In genomic region chr9:83012578-83013260, GRCh38 we compare ENCODE assay signal across 23 cellular contexts. TPM values are rescaled to one million over a fixed set of nuclear protein-coding genes. Genes with fewer than 3 reads are reported as not detected.
A peak's percentile ranks its signal among the peaks of the same experiment; 100 is the strongest.
DNase-seq lines count a peak whose midpoint lies in the region; ATAC-seq and TF ChIP-seq lines count a peak whose summit lies in the region.
"Had no signal": no experiment of that assay in that cellular context is flagged by ENCODE, and none has a peak within 500 bp of the region (broad histone marks: within the 10 kb centered on the region; RNA-seq: fewer than 3 reads in every experiment).

No MANE protein-coding gene starts in this region.

- H3K36me3 ChIP-seq in smooth muscle cell (ENCODE audit: low read depth) (no peaks in the 10 kb centered on the region), spleen (no peaks in the 10 kb centered on the region)
- H3K36me3 ChIP-seq: esophagus squamous epithelium, tibial artery had no signal

- TF ChIP-seq POLR2A in spleen (IDR thresholded peaks at IDR 0.05) = no peak

- peaks cover 7% of the 10 kb centered on the region for H3K4me1 ChIP-seq in smooth muscle cell (ENCODE audit: low read depth)
- H3K4me1 ChIP-seq in spleen = peaks cover 0 to 11% (median 0%) of the 10 kb centered on the region in 6 donors
- H3K4me1 ChIP-seq: psoas muscle had no signal

- CTCF ChIA-PET in activated CD8-positive, alpha-beta T cell treated with anti-CD3 and anti-CD28 coated beads, Interleukin-2, amount 10 ng/mL, durations not matched to agents 7 days and 5 days (lab: Charles Lee) = no interaction called here
- CTCF ChIA-PET in activated CD8-positive, alpha-beta T cell treated with anti-CD3 and anti-CD28 coated beads for 36 hours (lab: Charles Lee) = no interaction called here

- H3K4me3 Mint-ChIP-seq in activated CD8-positive, alpha-beta T cell treated with anti-CD3 and anti-CD28 coated beads, Interleukin-2, amount 10 ng/mL, durations not matched to agents 7 days and 5 days = peak overlapping the region; percentile 19
- no peak overlapping the region for H3K4me3 Mint-ChIP-seq in activated CD8-positive, alpha-beta T cell treated with anti-CD3 and anti-CD28 coated beads for 36 hours
- no peak overlapping the region for H3K4me3 Mint-ChIP-seq in activated T-helper 17 cell treated with anti-CD3 and anti-CD28 coated beads, Interleukin-2, amount 50 U/mL, for 72 hours
- H3K4me3 Mint-ChIP-seq: activated B cell treated with CpG ODN at 0.5 μM for 24 hours; activated naive CD4-positive, alpha-beta T cell treated with anti-CD3 and anti-CD28 coated beads, Interleukin-2, amount 10 ng/mL, durations not matched to agents 7 days and 5 days; stimulated activated naive CD8-positive, alpha-beta T cell treated with anti-CD3 and anti-CD28 coated beads, Interleukin-15, amount 100 ng/mL, for 72 hours had no signal

- WGBS in smooth muscle cell (ENCODE audit: low lambda C conversion rate) = 54% methylated on average over 2 of the region's 2 CpGs
- 51 to 73% (median 60%) methylated on average over 2 of the region's 2 CpGs for WGBS in spleen, 5 donors

- peaks cover 17% of the 10 kb centered on the region for H3F3A ChIP-seq in smooth muscle cell (ENCODE audit: low read depth)

- H3K27ac ChIP-seq in smooth muscle cell (ENCODE audit: low read depth) (peak overlapping the region; percentile 98), spleen (no peak overlapping the region)
- H3K27ac ChIP-seq: esophagus squamous epithelium, KMS-11, psoas muscle, tibial artery had no signal

- no peaks in the 10 kb centered on the region for H4K20me1 ChIP-seq in smooth muscle cell (ENCODE audit: low read depth)

- no peak overlapping the region for H3K27ac Mint-ChIP-seq in activated CD8-positive, alpha-beta T cell treated with anti-CD3 and anti-CD28 coated beads, Interleukin-2, amount 10 ng/mL, durations not matched to agents 7 days and 5 days
- H3K27ac Mint-ChIP-seq in activated CD8-positive, alpha-beta T cell treated with anti-CD3 and anti-CD28 coated beads for 36 hours = no peak overlapping the region
- no peak overlapping the region for H3K27ac Mint-ChIP-seq in activated T-helper 17 cell treated with anti-CD3 and anti-CD28 coated beads, Interleukin-2, amount 50 U/mL, for 72 hours
- H3K27ac Mint-ChIP-seq: activated B cell treated with CpG ODN at 0.5 μM for 24 hours; activated naive CD4-positive, alpha-beta T cell treated with anti-CD3 and anti-CD28 coated beads, Interleukin-2, amount 10 ng/mL, durations not matched to agents 7 days and 5 days; stimulated activated naive CD8-positive, alpha-beta T cell treated with anti-CD3 and anti-CD28 coated beads, Interleukin-15, amount 100 ng/mL, for 72 hours had no signal

- H3K4me1 Mint-ChIP-seq in activated CD8-positive, alpha-beta T cell treated with anti-CD3 and anti-CD28 coated beads, Interleukin-2, amount 10 ng/mL, durations not matched to agents 7 days and 5 days (ENCODE audit: low read depth) = peaks cover 46% of the 10 kb centered on the region
- H3K4me1 Mint-ChIP-seq in activated CD8-positive, alpha-beta T cell treated with anti-CD3 and anti-CD28 coated beads for 36 hours (ENCODE audit: low read depth) = peaks cover 6% of the 10 kb centered on the region
- no peaks in the 10 kb centered on the region for H3K4me1 Mint-ChIP-seq in activated T-helper 17 cell treated with anti-CD3 and anti-CD28 coated beads, Interleukin-2, amount 50 U/mL, for 72 hours

- H3K79me2 ChIP-seq in smooth muscle cell (ENCODE audit: low read depth) = no peaks in the 10 kb centered on the region

- no peaks in the 10 kb centered on the region for H3K9me3 Mint-ChIP-seq in activated CD8-positive, alpha-beta T cell treated with anti-CD3 and anti-CD28 coated beads, Interleukin-2, amount 10 ng/mL, durations not matched to agents 7 days and 5 days (ENCODE audit: insufficient read depth)
- H3K9me3 Mint-ChIP-seq in activated CD8-positive, alpha-beta T cell treated with anti-CD3 and anti-CD28 coated beads for 36 hours = peaks cover under 1% of the 10 kb centered on the region
- H3K9me3 Mint-ChIP-seq in activated T-helper 17 cell treated with anti-CD3 and anti-CD28 coated beads, Interleukin-2, amount 50 U/mL, for 72 hours = peaks cover 3% of the 10 kb centered on the region
- H3K9me3 Mint-ChIP-seq: stimulated activated naive CD8-positive, alpha-beta T cell treated with anti-CD3 and anti-CD28 coated beads, Interleukin-15, amount 100 ng/mL, for 72 hours had no signal

- no peak for DNase-seq in activated CD8-positive, alpha-beta T cell treated with anti-CD3 and anti-CD28 coated beads, Interleukin-2, amount 10 ng/mL, durations not matched to agents 7 days and 5 days
- no peak for DNase-seq in activated CD8-positive, alpha-beta T cell treated with anti-CD3 and anti-CD28 coated beads for 36 hours
- DNase-seq in amniotic epithelial cell (ENCODE audit: low read depth) = peak; percentile 15
- peak; percentile 29 for DNase-seq in fibroblast of the aortic adventitia (ENCODE audit: low read depth)
- no peak for DNase-seq in smooth muscle cell (lab: John Stamatoyannopoulos, UW; ENCODE audit: unreplicated experiment)
- DNase-seq in AG20443 (ENCODE audit: low spot score) = no peak
- DNase-seq in spleen = no peak
- DNase-seq: 8988T; activated B cell treated with CpG ODN at 0.5 μM for 24 hours; activated CD4-positive, alpha-beta T cell treated with anti-CD3 and anti-CD28 coated beads, Interleukin-2, amount 50 U/mL, for 1 hour; activated naive CD4-positive, alpha-beta T cell treated with anti-CD3 and anti-CD28 coated beads, Interleukin-2, amount 10 ng/mL, durations not matched to agents 7 days and 5 days; AML-193; cortex of kidney; esophagus squamous epithelium; GF-D8; left ventricle myocardium superior; naive thymus-derived CD4-positive, alpha-beta T cell; NCI-H187; psoas muscle; stimulated activated naive CD8-positive, alpha-beta T cell treated with anti-CD3 and anti-CD28 coated beads, Interleukin-15, amount 100 ng/mL, for 72 hours; tibial artery had no signal

- H3K27me3 Mint-ChIP-seq in activated CD8-positive, alpha-beta T cell treated with anti-CD3 and anti-CD28 coated beads, Interleukin-2, amount 10 ng/mL, durations not matched to agents 7 days and 5 days (ENCODE audit: low read depth) = peaks cover 13% of the 10 kb centered on the region
- peaks cover 8% of the 10 kb centered on the region for H3K27me3 Mint-ChIP-seq in activated CD8-positive, alpha-beta T cell treated with anti-CD3 and anti-CD28 coated beads for 36 hours
- H3K27me3 Mint-ChIP-seq in activated T-helper 17 cell treated with anti-CD3 and anti-CD28 coated beads, Interleukin-2, amount 50 U/mL, for 72 hours = peaks cover 8% of the 10 kb centered on the region
- H3K27me3 Mint-ChIP-seq: activated B cell treated with CpG ODN at 0.5 μM for 24 hours had no signal

- H3K4me3 ChIP-seq in fibroblast of the aortic adventitia (ENCODE audit: low read depth, low read length) (no peak overlapping the region), smooth muscle cell (no peak overlapping the region), spleen (no peak overlapping the region)
- H3K4me3 ChIP-seq: esophagus squamous epithelium, psoas muscle, tibial artery had no signal

- H3K4me2 ChIP-seq in smooth muscle cell = peak overlapping the region; percentile 71
- H3K4me2 ChIP-seq: KMS-11 had no signal

- H3K9me3 ChIP-seq in smooth muscle cell (replicated peaks; ENCODE audit: low read depth) (no peaks in the 10 kb centered on the region), spleen (peaks cover 0 to 4% (median 0%) of the 10 kb centered on the region in 8 donors)
- H3K9me3 ChIP-seq: esophagus squamous epithelium, psoas muscle, tibial artery had no signal

- no peak for TF ChIP-seq CTCF in activated CD8-positive, alpha-beta T cell treated with anti-CD3 and anti-CD28 coated beads for 36 hours (IDR thresholded peaks at IDR 0.05)
- no peak for TF ChIP-seq CTCF in fibroblast of the aortic adventitia (IDR thresholded peaks at IDR 0.05; ENCODE audit: insufficient read depth, low read length)
- TF ChIP-seq CTCF in smooth muscle cell (IDR thresholded peaks at IDR 0.05; ENCODE audit: borderline replicate concordance, insufficient read depth, poor library complexity, severe bottlenecking) = no peak
- TF ChIP-seq CTCF in spleen (IDR thresholded peaks at IDR 0.05 in 8 of 11, conservative IDR thresholded peaks at IDR 0.05 in 3 of 11) = no peak

- ATAC-seq in activated CD8-positive, alpha-beta T cell treated with anti-CD3 and anti-CD28 coated beads, Interleukin-2, amount 10 ng/mL, durations not matched to agents 7 days and 5 days = no peak
- no peak for ATAC-seq in activated CD8-positive, alpha-beta T cell treated with anti-CD3 and anti-CD28 coated beads for 36 hours
- ATAC-seq in activated T-helper 17 cell treated with anti-CD3 and anti-CD28 coated beads, Interleukin-2, amount 50 U/mL, for 72 hours (replicated peaks) = no peak
- ATAC-seq: left ventricle myocardium superior; naive thymus-derived CD4-positive, alpha-beta T cell; psoas muscle; stimulated activated naive CD8-positive, alpha-beta T cell treated with anti-CD3 and anti-CD28 coated beads, Interleukin-15, amount 100 ng/mL, for 72 hours had no signal

- H3K36me3 Mint-ChIP-seq in activated CD8-positive, alpha-beta T cell treated with anti-CD3 and anti-CD28 coated beads, Interleukin-2, amount 10 ng/mL, durations not matched to agents 7 days and 5 days (ENCODE audit: low read depth) = peaks cover 8% of the 10 kb centered on the region
- H3K36me3 Mint-ChIP-seq in activated CD8-positive, alpha-beta T cell treated with anti-CD3 and anti-CD28 coated beads for 36 hours (ENCODE audit: low read depth) = no peaks in the 10 kb centered on the region
- no peaks in the 10 kb centered on the region for H3K36me3 Mint-ChIP-seq in activated T-helper 17 cell treated with anti-CD3 and anti-CD28 coated beads, Interleukin-2, amount 50 U/mL, for 72 hours (ENCODE audit: low read depth)
- H3K36me3 Mint-ChIP-seq: activated naive CD4-positive, alpha-beta T cell treated with anti-CD3 and anti-CD28 coated beads, Interleukin-2, amount 10 ng/mL, durations not matched to agents 7 days and 5 days had no signal

- peak overlapping the region; percentile 86 for H3K9ac ChIP-seq in smooth muscle cell (ENCODE audit: low read depth)
- H3K9ac ChIP-seq: KMS-11 had no signal

- POLR2A ChIA-PET in activated CD8-positive, alpha-beta T cell treated with anti-CD3 and anti-CD28 coated beads, Interleukin-2, amount 10 ng/mL, durations not matched to agents 7 days and 5 days (lab: Charles Lee) = no interaction called here
- POLR2A ChIA-PET in activated CD8-positive, alpha-beta T cell treated with anti-CD3 and anti-CD28 coated beads for 36 hours (lab: Charles Lee) = no interaction called here

- H3K27me3 ChIP-seq in smooth muscle cell (ENCODE audit: low read depth) (no peaks in the 10 kb centered on the region), spleen (replicated peaks in 1 of 7) (peaks cover 0 to 22% (median 0%) of the 10 kb centered on the region in 7 donors)
- H3K27me3 ChIP-seq: esophagus squamous epithelium, tibial artery had no signal

- peak overlapping the region; percentile 19 for H2AFZ ChIP-seq in smooth muscle cell (ENCODE audit: low read depth)

- intact Hi-C loops in activated CD8-positive, alpha-beta T cell treated with anti-CD3 and anti-CD28 coated beads for 36 hours (cut with micrococcal nuclease) = no loop called here
- intact Hi-C loops in spleen (cut with DNase I; ENCODE audit: low total_unique reads) = no loop called here

RNA-seq across cellular contexts. Expression of gene RASEF, which starts 50.2 kb away (rescaled TPM):
- not detected for total RNA-seq in activated CD8-positive, alpha-beta T cell treated with anti-CD3 and anti-CD28 coated beads, Interleukin-2, amount 10 ng/mL, durations not matched to agents 7 days and 5 days
- total RNA-seq in activated CD8-positive, alpha-beta T cell treated with anti-CD3 and anti-CD28 coated beads for 36 hours = not detected
- total RNA-seq in fibroblast of the aortic adventitia (ENCODE audit: low replicate concordance) (0.27 and 0.41 TPM in 2 replicates), smooth muscle cell (1.7 and 3.3 TPM in 2 replicates), spleen (under 1 TPM; 0.13 to 0.72 (median 0.39) TPM)
- polyA plus RNA-seq in smooth muscle cell (0.11 and 0.44 TPM in 2 replicates), spleen (under 1 TPM; 0.04 to 0.11 (median 0.10) TPM)
- total RNA-seq in activated T-helper 17 cell treated with anti-CD3 and anti-CD28 coated beads, Interleukin-2, amount 50 U/mL, for 72 hours = not detected
- total RNA-seq: activated B cell treated with CpG ODN at 0.5 μM for 24 hours; left ventricle myocardium superior; naive thymus-derived CD4-positive, alpha-beta T cell had no signal

Comparison
In these comparisons a context has a peak if more than half of its experiments do, and no peak if none do; other contexts are left out.
1. DNase-seq: peak in amniotic epithelial cell (single experiment) and fibroblast of the aortic adventitia (single experiment); none in activated CD8-positive, alpha-beta T cell treated with anti-CD3 and anti-CD28 coated beads, Interleukin-2, amount 10 ng/mL, durations not matched to agents 7 days and 5 days (single experiment), activated CD8-positive, alpha-beta T cell treated with anti-CD3 and anti-CD28 coated beads for 36 hours (single experiment), smooth muscle cell (single experiment), AG20443 (single experiment) and spleen (single experiment).